29 cellular contexts compared by ENCODE assay signal in genomic region chr3:167808910-167809309, GRCh38.
DNase-seq lines count a peak whose midpoint lies in the region; ATAC-seq, FAIRE-seq and TF ChIP-seq lines count a peak whose summit lies in the region.
"Had no signal": no experiment of that assay in that cellular context is flagged by ENCODE, and none has a peak within 500 bp of the region (broad histone marks: within the 10 kb centered on the region; RNA-seq: fewer than 3 reads in every experiment).

No MANE protein-coding gene starts in this region.

- no peak overlapping the region for H3K4me3 ChIP-seq in A549
- H3K4me3 ChIP-seq in endocrine pancreas (ENCODE audit: control insufficient read depth, insufficient read depth, low read length), result peak overlapping the region; percentile 29
- no peak overlapping the region for H3K4me3 ChIP-seq in H7 (ENCODE audit: insufficient read depth, low read depth, low read length)
- no peak overlapping the region for H3K4me3 ChIP-seq in HAP-1
- H3K4me3 ChIP-seq: GM12878, GM23248, MG63, SJSA1 had no signal

- CTCF ChIA-PET in A549 (lab: Yijun Ruan, JAX), result no interaction called here

- H3K4me1 ChIP-seq in A549, result peaks cover 44% of the 10 kb centered on the region
- peaks cover 8% of the 10 kb centered on the region for H3K4me1 ChIP-seq in endocrine pancreas (ENCODE audit: control insufficient read depth, insufficient read depth, low read length)
- peaks cover 11% of the 10 kb centered on the region for H3K4me1 ChIP-seq in HAP-1
- H3K4me1 ChIP-seq: SJSA1 had no signal

- H3K9me3 ChIP-seq in A549 (no peaks in the 10 kb centered on the region), endocrine pancreas (ENCODE audit: control insufficient read depth, low read length) (no peaks in the 10 kb centered on the region), HAP-1 (no peaks in the 10 kb centered on the region)
- H3K9me3 ChIP-seq: MG63, SJSA1 had no signal

- 0 out of 3 replicates have a peak overlapping the region, but pooled peaks have one; percentile 7 for H3K4me2 ChIP-seq in A549

- no peaks in the 10 kb centered on the region for H3K36me3 ChIP-seq in endocrine pancreas (ENCODE audit: control insufficient read depth, insufficient read depth, low read length)
- H3K36me3 ChIP-seq in H7 (replicated peaks; ENCODE audit: control insufficient read depth, insufficient read depth, low read length), result no peaks in the 10 kb centered on the region
- H3K36me3 ChIP-seq in HAP-1 (replicated peaks), result no peaks in the 10 kb centered on the region
- H3K36me3 ChIP-seq: MG63, SJSA1 had no signal

- TF ChIP-seq RAD21 in A549 (conservative IDR thresholded peaks at IDR 0.05 in 1 of 2, IDR thresholded peaks at IDR 0.05 in 1 of 2), result no peak

- no peak overlapping the region for H3K9ac ChIP-seq in endocrine pancreas (ENCODE audit: control insufficient read depth, insufficient read depth, low read length)
- H3K9ac ChIP-seq: GM23248 had no signal

- no peak for TF ChIP-seq POLR2A in A549 (IDR thresholded peaks at IDR 0.05; ENCODE audit: low read length)

- POLR2A ChIA-PET in A549 (lab: Yijun Ruan, JAX), result no interaction called here

- no peak for FAIRE-seq in A549 (lab: Jason Lieb, UNC)
- FAIRE-seq: GM12878 had no signal

- H3K27ac ChIP-seq in A549 (no peak overlapping the region), angular gyrus (ENCODE audit: low read depth, low read length) (peak overlapping the region; percentile 35)
- H3K27ac ChIP-seq: C4-2B, GM23248, SJSA1 had no signal

- no peak for TF ChIP-seq EP300 in A549 (IDR thresholded peaks at IDR 0.05)

- WGBS in A549 (ENCODE audit: missing lambda C conversion rate), result 33% methylated on average over 2 of the region's 2 CpGs

- TF ChIP-seq CTCF in A549 (IDR thresholded peaks at IDR 0.05), result no peak

- H3K27me3 ChIP-seq in endocrine pancreas (ENCODE audit: control insufficient read depth, insufficient read depth, low read length) (no peaks in the 10 kb centered on the region), H7 (ENCODE audit: control insufficient read depth, insufficient read depth, low read length) (no peaks in the 10 kb centered on the region), HAP-1 (ENCODE audit: low read depth) (no peaks in the 10 kb centered on the region)
- H3K27me3 ChIP-seq: MG63, SJSA1 had no signal

- DNase-seq in A549 (ENCODE audit: low read depth in 1 of 2, low spot score in 1 of 2) (no peak), NCI-H69 (lab: John Stamatoyannopoulos, UW) (peak; percentile 42), H7 (no peak), HAP-1 (ENCODE audit: low spot score in 2 of 2) (no peak)
- DNase-seq: CD8-positive, alpha-beta memory T cell; DMS 273 treated with DMSO at 0.1 percent for 48 hours; DMS79; EL; GDM1; GM23248; HCEC 1CT; IMR-90; KG1; MG63; NCI-H1436 treated with DMSO at 0.1 percent for 48 hours; NCI-H1930; NCI-H2171; NCI-H226; NCI-H510A; NK-92 treated with Interleukin-12 subunit alpha and Interleukin-12 subunit beta, amount 100 ng/mL, for 24 hours; Right ventricle myocardium superior; RPMI8226; T-helper 1 cell had no signal

- ATAC-seq in A549 (no peak), HG02970 (IDR thresholded peaks at IDR 0.05; ENCODE audit: low FRiP score, unreplicated experiment) (no peak)
- ATAC-seq: GM12878 had no signal

- in situ Hi-C loops in HAP-1 (cut with MboI; ENCODE audit: low sequenced_read_pairs), result no loop called here

TF ChIP-seq in A549, 52 proteins besides CTCF, POLR2A, EP300 and RAD21:
- TF ChIP-seq HMGXB4 (CRISPR knock-in tag; IDR thresholded peaks at IDR 0.05; ENCODE audit: borderline replicate concordance) (no peak), ZSCAN20 (CRISPR knock-in tag; IDR thresholded peaks at IDR 0.05) (no peak), GATA3 (IDR thresholded peaks at IDR 0.05; ENCODE audit: borderline replicate concordance) (no peak), RARB (CRISPR knock-in tag; IDR thresholded peaks at IDR 0.05) (no peak)
TF ChIP-seq in A549: peak in this region for 0.
